8 cellular contexts compared by ENCODE assay signal in genomic region chr19:3142292-3142670, GRCh38. TPM values are rescaled to one million over a fixed set of nuclear protein-coding genes. Genes with fewer than 3 reads are reported as not detected.
DNase-seq lines count a peak whose midpoint lies in the region; ATAC-seq, FAIRE-seq and TF ChIP-seq lines count a peak whose summit lies in the region.

No MANE protein-coding gene starts in this region.

- H3K4me1 ChIP-seq in spleen, result peaks cover 11 to 64% (median 49%) of the 10 kb centered on the region in 6 donors

- TF ChIP-seq POLR2A in GM12892 (IDR thresholded peaks at IDR 0.05; ENCODE audit: low read depth, low read length) (no peak), spleen (IDR thresholded peaks at IDR 0.05) (no peak)

- peaks cover 0 to 7% (median 0%) of the 10 kb centered on the region in 8 donors for H3K9me3 ChIP-seq in spleen

- ATAC-seq in SK-N-SH treated with all-trans-retinoic acid at 6 μM for 48 hours, result peak; percentile 78
- no peak for ATAC-seq in HG02981 (IDR thresholded peaks at IDR 0.05; ENCODE audit: unreplicated experiment)
- no peak for ATAC-seq in GM21737 (IDR thresholded peaks at IDR 0.05; ENCODE audit: unreplicated experiment)

- no peaks in the 10 kb centered on the region for H3K36me3 ChIP-seq in spleen

- TF ChIP-seq CTCF in spleen (IDR thresholded peaks at IDR 0.05 in 8 of 11, conservative IDR thresholded peaks at IDR 0.05 in 3 of 11), result no peak

- H3K27ac ChIP-seq in epithelial cell of prostate, result peak overlapping the region; percentile 99
- H3K27ac ChIP-seq in spleen, result peak overlapping the region; percentile 33 to 90 (median 81)

- peak overlapping the region in 1 of 8 donors; percentile 30 for H3K4me3 ChIP-seq in spleen

- intact Hi-C loops in spleen (cut with DNase I; ENCODE audit: low total_unique reads), result no loop called here

- DNase-seq in GM12892 (ENCODE audit: insufficient read length) (no peak), epithelial cell of prostate (ENCODE audit: low read depth, low spot score) (no peak), spleen (no peak), SK-N-DZ (ENCODE audit: low spot score) (no peak), globus pallidus (ENCODE audit: low spot score) (no peak)

- FAIRE-seq in GM12892 (lab: Jason Lieb, UNC), result peak; percentile 72

- 32 to 45% (median 36%) methylated on average over 6 of the region's 6 CpGs for WGBS in spleen, 5 donors

- H3K27me3 ChIP-seq in spleen (replicated peaks in 1 of 7), result peaks cover 0 to 10% (median 0%) of the 10 kb centered on the region in 7 donors

TF ChIP-seq in SK-N-SH treated with all-trans-retinoic acid at 6 μM for 48 hours, 23 proteins besides CTCF, POLR2A, EP300 and RAD21:
- TF ChIP-seq, protein P1, sequence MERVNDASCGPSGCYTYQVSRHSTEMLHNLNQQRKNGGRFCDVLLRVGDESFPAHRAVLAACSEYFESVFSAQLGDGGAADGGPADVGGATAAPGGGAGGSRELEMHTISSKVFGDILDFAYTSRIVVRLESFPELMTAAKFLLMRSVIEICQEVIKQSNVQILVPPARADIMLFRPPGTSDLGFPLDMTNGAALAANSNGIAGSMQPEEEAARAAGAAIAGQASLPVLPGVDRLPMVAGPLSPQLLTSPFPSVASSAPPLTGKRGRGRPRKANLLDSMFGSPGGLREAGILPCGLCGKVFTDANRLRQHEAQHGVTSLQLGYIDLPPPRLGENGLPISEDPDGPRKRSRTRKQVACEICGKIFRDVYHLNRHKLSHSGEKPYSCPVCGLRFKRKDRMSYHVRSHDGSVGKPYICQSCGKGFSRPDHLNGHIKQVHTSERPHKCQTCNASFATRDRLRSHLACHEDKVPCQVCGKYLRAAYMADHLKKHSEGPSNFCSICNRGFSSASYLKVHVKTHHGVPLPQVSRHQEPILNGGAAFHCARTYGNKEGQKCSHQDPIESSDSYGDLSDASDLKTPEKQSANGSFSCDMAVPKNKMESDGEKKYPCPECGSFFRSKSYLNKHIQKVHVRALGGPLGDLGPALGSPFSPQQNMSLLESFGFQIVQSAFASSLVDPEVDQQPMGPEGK (CRISPR knock-in tag; IDR thresholded peaks at IDR 0.05; ENCODE audit: borderline replicate concordance), result no peak
- no peak for TF ChIP-seq TOX (CRISPR knock-in tag; IDR thresholded peaks at IDR 0.05; ENCODE audit: borderline replicate concordance)
- TF ChIP-seq, protein P2, sequence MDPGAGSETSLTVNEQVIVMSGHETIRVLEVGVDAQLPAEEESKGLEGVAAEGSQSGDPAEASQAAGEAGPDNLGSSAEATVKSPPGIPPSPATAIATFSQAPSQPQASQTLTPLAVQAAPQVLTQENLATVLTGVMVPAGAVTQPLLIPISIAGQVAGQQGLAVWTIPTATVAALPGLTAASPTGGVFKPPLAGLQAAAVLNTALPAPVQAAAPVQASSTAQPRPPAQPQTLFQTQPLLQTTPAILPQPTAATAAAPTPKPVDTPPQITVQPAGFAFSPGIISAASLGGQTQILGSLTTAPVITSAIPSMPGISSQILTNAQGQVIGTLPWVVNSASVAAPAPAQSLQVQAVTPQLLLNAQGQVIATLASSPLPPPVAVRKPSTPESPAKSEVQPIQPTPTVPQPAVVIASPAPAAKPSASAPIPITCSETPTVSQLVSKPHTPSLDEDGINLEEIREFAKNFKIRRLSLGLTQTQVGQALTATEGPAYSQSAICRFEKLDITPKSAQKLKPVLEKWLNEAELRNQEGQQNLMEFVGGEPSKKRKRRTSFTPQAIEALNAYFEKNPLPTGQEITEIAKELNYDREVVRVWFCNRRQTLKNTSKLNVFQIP (CRISPR knock-in tag; IDR thresholded peaks at IDR 0.05; ENCODE audit: borderline replicate concordance, low read depth), result no peak
- no peak for TF ChIP-seq ARNTL (CRISPR knock-in tag; IDR thresholded peaks at IDR 0.05; ENCODE audit: borderline replicate concordance, low read depth)
- TF ChIP-seq BACH2 (CRISPR knock-in tag; IDR thresholded peaks at IDR 0.05; ENCODE audit: borderline replicate concordance), result no peak

RNA-seq across cellular contexts. Expression of gene GNA15, which starts 6.4 kb away (rescaled TPM):
- 24.1 TPM for polyA plus RNA-seq in GM12892 (2012; ENCODE audit: missing spikeins)
- total RNA-seq in spleen, result 10 to 100 TPM in 6 of 7 donors, 1 to 10 TPM in 1; 9.8 to 24.9 (median 12.7) TPM
- polyA plus RNA-seq in spleen, result 1 to 10 TPM; 3.8 to 7.6 (median 5.2) TPM
- 0.24 TPM in 1 of 2 replicates, not detected in the other for polyA plus RNA-seq in SK-N-DZ (2014; cell fraction: cytosol; rRNA removed)
- not detected in 2 replicates for polyA plus RNA-seq in SK-N-DZ (2014; cell fraction: nucleus; rRNA removed)

RNA-seq across cellular contexts. Expression of gene S1PR4, which starts 36.3 kb away (rescaled TPM):
- 3.2 TPM for polyA plus RNA-seq in GM12892 (2012; ENCODE audit: missing spikeins)
- 100 to 1,000 TPM in 2 of 7 donors, 10 to 100 TPM in 5; 46.3 to 171 (median 64.4) TPM for total RNA-seq in spleen
- polyA plus RNA-seq in spleen, result 10 to 100 TPM; 44.7 to 68.9 (median 59.6) TPM
- not detected in 2 replicates for polyA plus RNA-seq in SK-N-DZ (2014; cell fraction: cytosol; rRNA removed)
- not detected in 2 replicates for polyA plus RNA-seq in SK-N-DZ (2014; cell fraction: nucleus; rRNA removed)

RNA-seq across cellular contexts. Expression of gene NCLN, which starts 43.4 kb away (rescaled TPM):
- 18.2 TPM for polyA plus RNA-seq in GM12892 (2012; ENCODE audit: missing spikeins)
- 10 to 100 TPM; 37.8 to 59.2 (median 47.1) TPM for total RNA-seq in spleen
- polyA plus RNA-seq in spleen, result 10 to 100 TPM; 41.4 to 89.5 (median 79.6) TPM
- 47.8 and 70.4 TPM in 2 replicates for polyA plus RNA-seq in SK-N-DZ (2014; cell fraction: cytosol; rRNA removed)
- polyA plus RNA-seq in SK-N-DZ (2014; cell fraction: nucleus; rRNA removed), result 72.9 and 104 TPM in 2 replicates

RNA-seq across cellular contexts. Expression of gene GNA11, which starts 48.1 kb away (rescaled TPM):
- polyA plus RNA-seq in GM12892 (2012; ENCODE audit: missing spikeins), result 3.7 TPM
- 10 to 100 TPM; 22.6 to 41.5 (median 33.4) TPM for total RNA-seq in spleen
- polyA plus RNA-seq in spleen, result 10 to 100 TPM in 1 of 3 donors, 1 to 10 TPM in 2; 5.1 to 22.7 (median 6.1) TPM
- 19.1 and 24.7 TPM in 2 replicates for polyA plus RNA-seq in SK-N-DZ (2014; cell fraction: cytosol; rRNA removed)
- 24.0 and 25.2 TPM in 2 replicates for polyA plus RNA-seq in SK-N-DZ (2014; cell fraction: nucleus; rRNA removed)
